In the genomic region with DNA sequence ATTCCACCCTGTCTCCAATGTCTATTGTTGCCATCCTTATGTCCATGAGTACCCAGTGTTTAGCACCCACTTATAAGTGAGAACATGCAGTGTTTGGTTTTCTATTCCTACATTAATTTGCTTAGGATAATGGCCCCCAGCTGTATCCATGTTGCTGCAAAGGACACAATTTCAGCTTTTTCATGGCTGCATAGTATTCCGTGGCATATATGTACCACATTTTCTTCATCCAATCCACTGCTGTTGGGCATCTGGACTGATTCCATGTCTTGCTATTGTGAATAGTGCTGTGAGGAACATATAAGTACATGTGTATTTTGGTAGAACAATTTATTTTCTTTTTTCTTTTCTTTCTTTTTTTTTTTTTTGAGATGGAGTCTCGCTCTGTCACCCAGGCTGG, we compare ENCODE assay signal across 27 cellular contexts.
DNase-seq lines count a peak whose midpoint lies in the region; ATAC-seq, FAIRE-seq and TF ChIP-seq lines count a peak whose summit lies in the region.
"Had no signal": no experiment of that assay in that cellular context is flagged by ENCODE, and none has a peak within 500 bp of the region (broad histone marks: within the 10 kb centered on the region; RNA-seq: fewer than 3 reads in every experiment).

No MANE protein-coding gene starts in this region.

- H2BK120ac ChIP-seq in H1 (replicated peaks; ENCODE audit: low read depth, low read length): no peak overlapping the region

- no peak overlapping the region for H3K4me3 ChIP-seq in HEK293 (ENCODE audit: low read depth, low read length)
- no peak overlapping the region for H3K4me3 ChIP-seq in H1 (ENCODE audit: extremely low read depth in 1 of 4, insufficient read depth in 2 of 4, low read depth in 3 of 4, low read length in 4 of 4)
- H3K4me3 ChIP-seq: BLaER1, GM12878 had no signal

- DNase-seq in WTC11 (ENCODE audit: low spot score) (no peak), H1 (ENCODE audit: low read depth in 1 of 2, low spot score in 2 of 2) (no peak)
- DNase-seq: 8988T; ACHN; BE2C; C1 segment of cervical spinal cord; CD4-positive, alpha-beta memory T cell; CD4-positive, CD25-positive, alpha-beta regulatory T cell; CD8-positive, alpha-beta memory T cell; COR-L47; DMS 273 treated with DMSO at 0.1 percent for 48 hours; DMS153; DMS53; DMS79; DND-41; EL; GDM1 had no signal

- no peak for TF ChIP-seq RAD21 in H1 (IDR thresholded peaks at IDR 0.05 in 1 of 2, conservative IDR thresholded peaks at IDR 0.05 in 1 of 2; ENCODE audit: low read depth in 2 of 2, low read length in 2 of 2)

- no peak overlapping the region for H3K18ac ChIP-seq in H1 (ENCODE audit: extremely low read depth, low read length)

- H3K4me1 Mint-ChIP-seq in WTC11: peaks cover 17% of the 10 kb centered on the region
- H3K4me1 Mint-ChIP-seq: CD14-positive monocyte; CD4-positive, alpha-beta memory T cell; CD4-positive, CD25-positive, alpha-beta regulatory T cell; CD8-positive, alpha-beta memory T cell had no signal

- H3K27ac Mint-ChIP-seq in WTC11: no peak overlapping the region
- H3K27ac Mint-ChIP-seq: CD14-positive monocyte; CD4-positive, alpha-beta memory T cell; CD4-positive, CD25-positive, alpha-beta regulatory T cell; CD8-positive, alpha-beta memory T cell had no signal

- H3K56ac ChIP-seq in H1 (replicated peaks; ENCODE audit: insufficient read length, low read depth, low read length): no peak overlapping the region

- no peak overlapping the region for H4K5ac ChIP-seq in H1 (ENCODE audit: insufficient read length, low read depth, low read length)

- CTCF ChIA-PET in HEK293 (lab: Yijun Ruan, JAX) (no interaction called here), WTC11 (lab: Charles Lee) (interaction anchor here (0.7 kb wide), 1 partner anchor 127 kb away, joined by 3 read pairs; no protein-coding TSS in a partner anchor), H1 (lab: Charles Lee; ENCODE audit: partially characterized antibody) (no interaction called here)

- H3K36me3 Mint-ChIP-seq in WTC11: peaks cover 6% of the 10 kb centered on the region; the same call in 1 of the 2 replicates
- H3K36me3 Mint-ChIP-seq: CD14-positive monocyte; CD4-positive, alpha-beta memory T cell; CD4-positive, CD25-positive, alpha-beta regulatory T cell; CD8-positive, alpha-beta memory T cell had no signal

- no peaks in the 10 kb centered on the region for H3K27me3 ChIP-seq in H1 (replicated peaks in 1 of 4; ENCODE audit: control insufficient read depth in 3 of 4, extremely low read depth in 1 of 4, insufficient read depth in 3 of 4, low read length in 3 of 4)
- H3K27me3 ChIP-seq: BE2C, BLaER1 had no signal

- no peak overlapping the region for H3K23ac ChIP-seq in H1 (ENCODE audit: insufficient read length)

- H3K9me3 ChIP-seq in HEK293 (ENCODE audit: control insufficient read depth, insufficient read depth, low read depth, low read length) (no peaks in the 10 kb centered on the region), H1 (ENCODE audit: insufficient read depth in 2 of 2, low read depth in 1 of 2, low read length in 1 of 2) (peaks cover 3 to 4% of the 10 kb centered on the region in 2 experiments; a peak in 1 of 4 replicates)
- H3K9me3 ChIP-seq: BE2C had no signal

- H3K4me1 ChIP-seq in HEK293 (ENCODE audit: control insufficient read depth, insufficient read depth, low read length) (no peaks in the 10 kb centered on the region), H1 (replicated peaks in 1 of 4; ENCODE audit: control insufficient read depth in 3 of 4, insufficient read depth in 4 of 4, low read length in 3 of 4) (peaks cover 0 to 3% (median 0%) of the 10 kb centered on the region in 4 experiments; a peak in 2 of 7 replicates)
- H3K4me1 ChIP-seq: BLaER1 had no signal

- peaks cover 18% of the 10 kb centered on the region for H3K9me3 Mint-ChIP-seq in WTC11

- no peak overlapping the region for H3K14ac ChIP-seq in H1 (ENCODE audit: insufficient read length)

- H3K9ac ChIP-seq in H1 (replicated peaks in 1 of 4; ENCODE audit: extremely low read depth in 1 of 4, low read depth in 3 of 4, low read length in 3 of 4): no peak overlapping the region
- H3K9ac ChIP-seq: BLaER1 had no signal

- H3K79me2 ChIP-seq in H1 (ENCODE audit: control insufficient read depth in 1 of 2, insufficient read depth in 2 of 2, low read length in 2 of 2): peaks cover 0 to 16% of the 10 kb centered on the region in 2 experiments; a peak in 2 of 4 replicates

- H3K4ac ChIP-seq in H1 (replicated peaks; ENCODE audit: insufficient read length, low read depth, low read length): no peak overlapping the region

- TF ChIP-seq EP300 in H1 (IDR thresholded peaks at IDR 0.05; ENCODE audit: borderline replicate concordance in 1 of 2, low read depth in 2 of 2, low read length in 2 of 2): no peak

- H2BK12ac ChIP-seq in H1 (ENCODE audit: low read depth, low read length): no peak overlapping the region

- POLR2A ChIA-PET in HEK293 (lab: Yijun Ruan, JAX) (no interaction called here), WTC11 (lab: Charles Lee) (no interaction called here), H1 (lab: Charles Lee; ENCODE audit: partially characterized antibody) (no interaction called here)

- TF ChIP-seq CTCF in HEK293 (tag by site-specific recombination; IDR thresholded peaks at IDR 0.05) (no peak), WTC11 (IDR thresholded peaks at IDR 0.05) (no peak), H1 (IDR thresholded peaks at IDR 0.05; ENCODE audit: control extremely low read depth in 1 of 3, insufficient read depth in 1 of 3, low read depth in 1 of 3, low read length in 3 of 3) (no peak)

- no peak overlapping the region for H3K4me2 ChIP-seq in H1 (ENCODE audit: insufficient read depth in 1 of 2, low read depth in 2 of 2, low read length in 2 of 2)
- H3K4me2 ChIP-seq: BLaER1 had no signal

- H3K27me3 Mint-ChIP-seq in WTC11 (ENCODE audit: low read depth): no peaks in the 10 kb centered on the region
- H3K27me3 Mint-ChIP-seq: CD4-positive, CD25-positive, alpha-beta regulatory T cell had no signal

- no peak overlapping the region for H2BK20ac ChIP-seq in H1 (ENCODE audit: low read length)

- H2BK15ac ChIP-seq in H1 (ENCODE audit: low read length): no peak overlapping the region

- H3K36me3 ChIP-seq in HEK293 (ENCODE audit: control insufficient read depth in 2 of 2, insufficient read depth in 1 of 2, low read length in 2 of 2): no peaks in the 10 kb centered on the region
- no peaks in the 10 kb centered on the region for H3K36me3 ChIP-seq in H1 (ENCODE audit: control insufficient read depth in 2 of 4, insufficient read depth in 4 of 4, low read length in 3 of 4)
- H3K36me3 ChIP-seq: BE2C, BLaER1 had no signal

- no peak for ATAC-seq in WTC11
- no peak for ATAC-seq in GM19452 (IDR thresholded peaks at IDR 0.05; ENCODE audit: unreplicated experiment)
- no peak for ATAC-seq in HG02885 (IDR thresholded peaks at IDR 0.05; ENCODE audit: poor library complexity, unreplicated experiment)
- ATAC-seq: GM12878 had no signal

- no peaks in the 10 kb centered on the region; the same call in 1 of the 2 replicates for H3K79me1 ChIP-seq in H1 (ENCODE audit: low read depth, low read length)

- H4K8ac ChIP-seq in H1 (ENCODE audit: extremely low read depth, insufficient read depth, low read length): no peak overlapping the region

- no peak overlapping the region for H2AK5ac ChIP-seq in H1 (ENCODE audit: low read depth, low read length)

- H2AFZ ChIP-seq in H1 (ENCODE audit: low read length): no peak overlapping the region

- H3K4me3 Mint-ChIP-seq in WTC11: no peak overlapping the region
- H3K4me3 Mint-ChIP-seq: CD14-positive monocyte; CD4-positive, alpha-beta memory T cell; CD4-positive, CD25-positive, alpha-beta regulatory T cell; CD8-positive, alpha-beta memory T cell had no signal

- FAIRE-seq in H1 (lab: Jason Lieb, UNC): no peak
- FAIRE-seq: A204.1, GM12878, GM12892, GM18507, GM19239 had no signal

- no peak for TF ChIP-seq POLR2A in H1 (IDR thresholded peaks at IDR 0.05; ENCODE audit: control extremely low read depth in 1 of 2, low read depth in 2 of 2, low read length in 2 of 2)

- no peaks in the 10 kb centered on the region for H3K23me2 ChIP-seq in H1 (ENCODE audit: low read depth, low read length)

- no peaks in the 10 kb centered on the region for H4K20me1 ChIP-seq in H1 (replicated peaks in 1 of 2; ENCODE audit: control insufficient read depth in 1 of 2, insufficient read depth in 2 of 2, low read length in 2 of 2)
- H4K20me1 ChIP-seq: BLaER1 had no signal

- no peak overlapping the region for H2BK5ac ChIP-seq in H1 (ENCODE audit: low read depth, low read length)

- H4K91ac ChIP-seq in H1 (replicated peaks; ENCODE audit: insufficient read length, low read length): no peak overlapping the region

- WGBS in H1 (ENCODE audit: extremely low coverage in 1 of 2, insufficient coverage in 1 of 2, insufficient read length in 1 of 2, insufficient replicate concordance in 2 of 2, low coverage in 1 of 2, low lambda C conversion rate in 2 of 2, missing lambda C conversion rate in 1 of 2), 2 experiments: 100% methylated on average over 2 of the region's 2 CpGs; no CpG with 5 or more reads in 1 of the 2 experiments

- no peak overlapping the region for H3K27ac ChIP-seq in HEK293 (ENCODE audit: extremely low read depth, low read depth, low read length)
- H3K27ac ChIP-seq in H1 (ENCODE audit: low read depth, low read length): no peak overlapping the region
- H3K27ac ChIP-seq: BLaER1 had no signal

TF ChIP-seq in HEK293, 187 proteins besides CTCF, POLR2A, EP300 and RAD21 (continues in another document):
- TF ChIP-seq ZNF274 (IDR thresholded peaks at IDR 0.05; ENCODE audit: low read length) (no peak), ZNF274 (tag by site-specific recombination; IDR thresholded peaks at IDR 0.05; ENCODE audit: borderline replicate concordance) (no peak)

TF ChIP-seq in H1, 55 proteins besides CTCF, POLR2A, EP300 and RAD21:
- TF ChIP-seq USF2 (IDR thresholded peaks at IDR 0.05; ENCODE audit: low read length) (no peak), KDM1A (IDR thresholded peaks at IDR 0.05; ENCODE audit: borderline replicate concordance, low read length) (peak; percentile 91)
